ENCODE assay signal across 8 cellular contexts in genomic region chr4:113278324-113278934, GRCh38.
DNase-seq lines count a peak whose midpoint lies in the region; ATAC-seq and TF ChIP-seq lines count a peak whose summit lies in the region.

No MANE protein-coding gene starts in this region.

- WGBS in neuronal stem cell (ENCODE audit: extremely low coverage in 2 of 2, insufficient read length in 2 of 2, insufficient replicate concordance in 1 of 2), 2 donors: no CpG with 5 or more reads among the region's 8 CpGs

- H3K27ac ChIP-seq in neuronal stem cell (replicated peaks; ENCODE audit: low read length): no peak overlapping the region

- H3K9me3 Mint-ChIP-seq in type B pancreatic cell: no peaks in the 10 kb centered on the region

- H3K4me3 Mint-ChIP-seq in type B pancreatic cell: no peak overlapping the region

- ATAC-seq in GM19452 (IDR thresholded peaks at IDR 0.05; ENCODE audit: unreplicated experiment) (peak; percentile 97), HG03457 (IDR thresholded peaks at IDR 0.05; ENCODE audit: unreplicated experiment) (peak; percentile 98)

- H2BK12ac ChIP-seq in neuronal stem cell (ENCODE audit: low read length): no peak overlapping the region

- no peak overlapping the region for H3K4ac ChIP-seq in neuronal stem cell (ENCODE audit: low read length)

- H3K27ac Mint-ChIP-seq in type B pancreatic cell: no peak overlapping the region

- H3K9me3 ChIP-seq in neuronal stem cell (replicated peaks in 1 of 2; ENCODE audit: control insufficient read depth in 2 of 2, insufficient read depth in 1 of 2, low read depth in 1 of 2, low read length in 2 of 2): no peaks in the 10 kb centered on the region

- H2AK5ac ChIP-seq in neuronal stem cell (ENCODE audit: low read depth, low read length): no peak overlapping the region

- H3K18ac ChIP-seq in neuronal stem cell (ENCODE audit: low read length): no peak overlapping the region

- no peaks in the 10 kb centered on the region for H3K27me3 ChIP-seq in neuronal stem cell (ENCODE audit: control insufficient read depth in 3 of 3, insufficient read depth in 3 of 3, low read depth in 1 of 3, low read length in 3 of 3)

- H3K4me1 ChIP-seq in neuronal stem cell (ENCODE audit: control insufficient read depth in 2 of 2, insufficient read depth in 1 of 2, low read depth in 1 of 2, low read length in 2 of 2): no peaks in the 10 kb centered on the region

- H3K4me2 ChIP-seq in neuronal stem cell (ENCODE audit: insufficient read depth, low read length, poor library complexity, severe bottlenecking): no peak overlapping the region

- no peak overlapping the region for H2AFZ ChIP-seq in neuronal stem cell (ENCODE audit: low read length)

- H3K9ac ChIP-seq in neuronal stem cell (ENCODE audit: low read depth, low read length, poor library complexity): no peak overlapping the region

- H3K23ac ChIP-seq in neuronal stem cell (ENCODE audit: low read depth, low read length, poor library complexity): no peak overlapping the region

- H2BK15ac ChIP-seq in neuronal stem cell (ENCODE audit: low read length): no peak overlapping the region

- no peaks in the 10 kb centered on the region for H3K27me3 Mint-ChIP-seq in type B pancreatic cell

- H3K36me3 ChIP-seq in neuronal stem cell (replicated peaks in 1 of 2; ENCODE audit: control insufficient read depth in 2 of 2, insufficient read depth in 2 of 2, low read length in 2 of 2): peaks cover 0 to 4% of the 10 kb centered on the region in 2 donors

- no peaks in the 10 kb centered on the region for H3K36me3 Mint-ChIP-seq in type B pancreatic cell

- H2BK5ac ChIP-seq in neuronal stem cell (ENCODE audit: low read length): no peak overlapping the region

- H3K4me3 ChIP-seq in fibroblast of mammary gland (ENCODE audit: control insufficient read depth, low read depth, low read length): no peak overlapping the region
- no peak overlapping the region for H3K4me3 ChIP-seq in neuronal stem cell (ENCODE audit: low read length in 2 of 2)

- H2BK120ac ChIP-seq in neuronal stem cell (ENCODE audit: low read depth, low read length): no peak overlapping the region

- DNase-seq in D341Med (ENCODE audit: low spot score) (peak; percentile 80), NOMO-1 (lab: John Stamatoyannopoulos, UW; ENCODE audit: unreplicated experiment in 2 of 2) (peak; percentile 64 to 65), fibroblast of mammary gland (ENCODE audit: low read depth) (peak; percentile 83), neuronal stem cell (ENCODE audit: low spot score) (peak; percentile 80), type B pancreatic cell (ENCODE audit: extremely low spot score, unreplicated experiment) (no peak)
- peak in 2 of 3 experiments; percentile 24 to 55 for DNase-seq in activated CD8-positive, alpha-beta memory T cell treated with anti-CD3 and anti-CD28 coated beads for 48 hours (ENCODE audit: low read depth in 2 of 3, low spot score in 2 of 3)

- no peak overlapping the region for H4K91ac ChIP-seq in neuronal stem cell (ENCODE audit: low read depth, low read length, poor library complexity)

- H3K14ac ChIP-seq in neuronal stem cell (ENCODE audit: low read length): no peak overlapping the region

- H3K79me1 ChIP-seq in neuronal stem cell (ENCODE audit: low read depth, low read length): no peaks in the 10 kb centered on the region

- peak; percentile 97 for TF ChIP-seq CTCF in fibroblast of mammary gland (conservative IDR thresholded peaks at IDR 0.05; ENCODE audit: control insufficient read depth, insufficient read depth, low read depth, low read length)
- peak; percentile 88 for TF ChIP-seq CTCF in type B pancreatic cell (conservative IDR thresholded peaks at IDR 0.05)

- H3K4me1 Mint-ChIP-seq in type B pancreatic cell (ENCODE audit: unreplicated experiment): no peaks in the 10 kb centered on the region

- H4K8ac ChIP-seq in neuronal stem cell (ENCODE audit: low read depth, low read length): no peak overlapping the region
